Comparison of ENCODE assay signal across 8 cellular contexts in the genomic region with DNA sequence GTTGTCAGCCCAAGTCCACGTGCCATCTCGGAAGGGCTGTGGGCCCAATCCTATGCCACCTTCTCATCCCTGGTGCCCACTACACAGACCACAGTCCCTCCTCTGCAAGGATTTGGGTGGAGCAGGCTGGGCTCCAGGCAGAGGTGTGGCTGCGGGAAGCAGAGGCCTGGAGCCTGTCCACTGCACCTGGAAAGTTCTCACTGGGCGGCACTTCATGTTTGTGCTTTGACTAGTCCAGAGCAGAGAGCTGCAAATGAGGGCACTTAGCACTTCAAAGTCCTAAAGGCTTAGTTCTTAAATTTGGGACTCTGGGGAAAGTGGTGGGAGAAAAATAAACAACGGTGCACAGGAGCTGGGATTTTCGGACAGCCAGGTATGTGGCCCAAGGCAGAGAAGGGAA.
"Had no signal": no experiment of that assay in that cellular context is flagged by ENCODE, and none has a peak within 500 bp of the region (broad histone marks: within the 10 kb centered on the region; RNA-seq: fewer than 3 reads in every experiment).

No MANE protein-coding gene starts in this region.

- H3K9ac ChIP-seq: GM23248, KMS-11 had no signal

- H3K9me3 ChIP-seq: HAP-1 had no signal

- H2AFZ ChIP-seq: GM23248 had no signal

- H3K36me3 ChIP-seq: HAP-1 had no signal

- H3K4me3 ChIP-seq: GM23248, HAP-1 had no signal

- ATAC-seq: HCT116 had no signal

- H3K4me2 ChIP-seq: KMS-11 had no signal

- H3K27ac ChIP-seq: GM23248, HL-60, KMS-11 had no signal

- H3K4me1 ChIP-seq: HAP-1 had no signal

- DNase-seq: GM23248, HFFc6, Karpas-422, KBM-7 had no signal
